In the genomic region with DNA sequence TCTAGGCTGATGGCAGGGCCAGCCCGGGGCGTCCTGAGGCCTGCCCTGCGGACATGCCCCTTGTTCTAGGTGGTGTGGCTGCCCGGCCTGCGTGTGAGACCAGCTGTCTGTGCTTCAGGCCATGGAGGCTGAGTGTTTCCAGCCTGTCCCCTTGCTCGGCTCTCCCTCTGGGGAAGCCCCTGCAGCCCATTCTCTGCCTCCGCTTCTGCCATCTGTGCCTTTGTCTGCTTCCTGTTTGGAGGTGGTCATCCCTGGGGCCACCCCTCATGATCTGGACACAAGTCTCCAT, we compare ENCODE assay signal across 8 cellular contexts.
DNase-seq lines count a peak whose midpoint lies in the region; ATAC-seq and TF ChIP-seq lines count a peak whose summit lies in the region.

No MANE protein-coding gene starts in this region.

- H3K27ac ChIP-seq in esophagus (ENCODE audit: low read depth in 2 of 2, low read length in 1 of 2), result peak overlapping the region; percentile 83 to 86
- peak overlapping the region; percentile 97 for H3K27ac ChIP-seq in suprapubic skin

- 37 to 55% methylated on average over 7 of the region's 7 CpGs for WGBS in esophagus, 2 donors
- WGBS in suprapubic skin, result 48% methylated on average over 7 of the region's 7 CpGs

- TF ChIP-seq POLR2A in suprapubic skin (IDR thresholded peaks at IDR 0.05), result no peak

- H3K4me3 Mint-ChIP-seq in stimulated activated naive CD8-positive, alpha-beta T cell treated with anti-CD3 and anti-CD28 coated beads, Interleukin-15, Interleukin-2, amounts not matched to agents 100 ng/mL and 50 ng/mL, for 24 hours, result no peak overlapping the region

- DNase-seq in stimulated activated naive CD8-positive, alpha-beta T cell treated with anti-CD3 and anti-CD28 coated beads, Interleukin-15, Interleukin-2, amounts not matched to agents 100 U/mL and 50 U/mL, for 24 hours, result no peak
- DNase-seq in suprapubic skin (ENCODE audit: low spot score in 2 of 2), result no peak
- DNase-seq in COR-L47 (lab: John Stamatoyannopoulos, UW), result no peak
- no peak for DNase-seq in effector CD8-positive, alpha-beta T cell (lab: John Stamatoyannopoulos, UW)
- DNase-seq in pons (ENCODE audit: low spot score), result no peak

- no peaks in the 10 kb centered on the region for H3K36me3 Mint-ChIP-seq in stimulated activated naive CD8-positive, alpha-beta T cell treated with anti-CD3 and anti-CD28 coated beads, Interleukin-15, Interleukin-2, amounts not matched to agents 100 ng/mL and 50 ng/mL, for 24 hours (ENCODE audit: low read depth)

- peaks cover 53% of the 10 kb centered on the region for H3K4me1 Mint-ChIP-seq in stimulated activated naive CD8-positive, alpha-beta T cell treated with anti-CD3 and anti-CD28 coated beads, Interleukin-15, Interleukin-2, amounts not matched to agents 100 ng/mL and 50 ng/mL, for 24 hours (ENCODE audit: low read depth)

- no peaks in the 10 kb centered on the region for H3K27me3 ChIP-seq in esophagus (ENCODE audit: control insufficient read depth in 1 of 2, insufficient read depth in 2 of 2, low read length in 2 of 2)
- H3K27me3 ChIP-seq in suprapubic skin, result no peaks in the 10 kb centered on the region

- no peaks in the 10 kb centered on the region for H3K27me3 Mint-ChIP-seq in stimulated activated naive CD8-positive, alpha-beta T cell treated with anti-CD3 and anti-CD28 coated beads, Interleukin-15, Interleukin-2, amounts not matched to agents 100 ng/mL and 50 ng/mL, for 24 hours

- H3K4me3 ChIP-seq in esophagus (ENCODE audit: low read depth in 1 of 2, low read length in 2 of 2) (no peak overlapping the region), suprapubic skin (no peak overlapping the region)

- H3K27ac Mint-ChIP-seq in stimulated activated naive CD8-positive, alpha-beta T cell treated with anti-CD3 and anti-CD28 coated beads, Interleukin-15, Interleukin-2, amounts not matched to agents 100 ng/mL and 50 ng/mL, for 24 hours, result peak overlapping the region; percentile 93

- H3K36me3 ChIP-seq in esophagus (ENCODE audit: control insufficient read depth in 2 of 2, insufficient read depth in 2 of 2, low read length in 1 of 2) (peaks cover 0 to 2% of the 10 kb centered on the region in 2 donors), suprapubic skin (no peaks in the 10 kb centered on the region)

- no peak for TF ChIP-seq CTCF in suprapubic skin (IDR thresholded peaks at IDR 0.05)

- no peak for ATAC-seq in stimulated activated naive CD8-positive, alpha-beta T cell treated with anti-CD3 and anti-CD28 coated beads, Interleukin-15, Interleukin-2, amounts not matched to agents 100 U/mL and 50 U/mL, for 24 hours
- peak; percentile 23 for ATAC-seq in HG03354 (IDR thresholded peaks at IDR 0.05; ENCODE audit: poor library complexity, severe bottlenecking, unreplicated experiment)

- H3K9me3 Mint-ChIP-seq in stimulated activated naive CD8-positive, alpha-beta T cell treated with anti-CD3 and anti-CD28 coated beads, Interleukin-15, Interleukin-2, amounts not matched to agents 100 ng/mL and 50 ng/mL, for 24 hours, result no peaks in the 10 kb centered on the region

- no peak for TF ChIP-seq EP300 in suprapubic skin (IDR thresholded peaks at IDR 0.05)

- H3K4me1 ChIP-seq in esophagus (ENCODE audit: control insufficient read depth in 2 of 2, insufficient read depth in 2 of 2, low read length in 1 of 2) (peaks cover 10 to 41% of the 10 kb centered on the region in 2 donors), suprapubic skin (peaks cover 84% of the 10 kb centered on the region)

- H3K9me3 ChIP-seq in esophagus (ENCODE audit: control insufficient read depth in 2 of 2, insufficient read depth in 1 of 2, low read depth in 1 of 2, low read length in 1 of 2), result no peaks in the 10 kb centered on the region
- H3K9me3 ChIP-seq in suprapubic skin, result no peaks in the 10 kb centered on the region
